9 cellular contexts compared by ENCODE assay signal in genomic region chr15:36883705-36884355, GRCh38.
DNase-seq lines count a peak whose midpoint lies in the region; ATAC-seq, FAIRE-seq and TF ChIP-seq lines count a peak whose summit lies in the region.
"Had no signal": no experiment of that assay in that cellular context is flagged by ENCODE, and none has a peak within 500 bp of the region (broad histone marks: within the 10 kb centered on the region; RNA-seq: fewer than 3 reads in every experiment).

No MANE protein-coding gene starts in this region.

- no peak for FAIRE-seq in small intestine (lab: Jason Lieb, UNC)
- FAIRE-seq: A204.1 had no signal

- peak overlapping the region; percentile 23 for H3K4me3 Mint-ChIP-seq in MCF 10A (ENCODE audit: unreplicated experiment)

- peak; percentile 51 for DNase-seq in NK-92 treated with Interleukin-12 subunit alpha and Interleukin-12 subunit beta, amount 100 ng/mL, for 24 hours (lab: John Stamatoyannopoulos, UW)
- DNase-seq in NK-92 (lab: John Stamatoyannopoulos, UW; ENCODE audit: unreplicated experiment): no peak
- peak; percentile 35 for DNase-seq in NCI-H2029 treated with DMSO at 0.1 percent for 48 hours (lab: John Stamatoyannopoulos, UW)
- DNase-seq in T-helper 9 cell: peak; percentile 21
- DNase-seq in MCF 10A (ENCODE audit: unreplicated experiment): peak; percentile 83
- peak; percentile 78 for DNase-seq in iPS-NIHi11 (ENCODE audit: low spot score)
- DNase-seq in small intestine: peak; percentile 84

- no peak overlapping the region for H3K4me3 ChIP-seq in small intestine (ENCODE audit: low read depth in 1 of 2, low read length in 2 of 2)

- POLR2A ChIA-PET in MCF 10A (lab: Yijun Ruan, JAX): interaction anchor here (0.6 to 1.2 kb wide), 2 partner anchors 217 to 250 kb away, joined by 3 read pairs; no protein-coding TSS in a partner anchor

- no peak overlapping the region for H3K27ac ChIP-seq in small intestine (ENCODE audit: low read depth in 1 of 2, low read length in 1 of 2)

- TF ChIP-seq CTCF in MCF 10A (IDR thresholded peaks at IDR 0.05; ENCODE audit: unreplicated experiment): peak; percentile 85

- H3K27me3 ChIP-seq in small intestine (ENCODE audit: control insufficient read depth in 2 of 2, insufficient read depth in 2 of 2, low read length in 2 of 2): peaks cover 7 to 40% of the 10 kb centered on the region in 2 donors

- CTCF ChIA-PET in MCF 10A (lab: Yijun Ruan, JAX): interaction anchor here (0.5 to 4.1 kb wide), 36 partner anchors 9 to 1770 kb away, joined by 3 to 37 read pairs (median 4); no protein-coding TSS in a partner anchor

- no peaks in the 10 kb centered on the region for H3K9me3 Mint-ChIP-seq in MCF 10A (ENCODE audit: unreplicated experiment)

- intact Hi-C loops in MCF 10A (cut with micrococcal nuclease): loop anchor here (1.0 to 10.0 kb wide), 4 partner anchors 250 to 1369 kb away; no protein-coding TSS in a partner anchor

- peaks cover 0 to 2% of the 10 kb centered on the region in 2 donors for H3K4me1 ChIP-seq in small intestine (ENCODE audit: control insufficient read depth in 2 of 2, insufficient read depth in 1 of 2, low read depth in 1 of 2, low read length in 1 of 2)

- no peaks in the 10 kb centered on the region for H3K36me3 Mint-ChIP-seq in MCF 10A (ENCODE audit: insufficient read depth, unreplicated experiment)

- H3K36me3 ChIP-seq in small intestine (ENCODE audit: control insufficient read depth in 2 of 2, insufficient read depth in 2 of 2, low read length in 2 of 2): no peaks in the 10 kb centered on the region

- ATAC-seq in HG02938 (IDR thresholded peaks at IDR 0.05; ENCODE audit: unreplicated experiment): peak; percentile 80

- peaks cover 66% of the 10 kb centered on the region for H3K27me3 Mint-ChIP-seq in MCF 10A (ENCODE audit: insufficient read depth, unreplicated experiment)

- H3K9me3 ChIP-seq in small intestine (ENCODE audit: control insufficient read depth, low read depth): no peaks in the 10 kb centered on the region

- no peak overlapping the region for H3K27ac Mint-ChIP-seq in MCF 10A (ENCODE audit: low read depth, unreplicated experiment)

- H3K4me1 Mint-ChIP-seq in MCF 10A (ENCODE audit: insufficient read depth, unreplicated experiment): peaks cover 10% of the 10 kb centered on the region

- 6 to 11% (median 8%) methylated on average over 24 of the region's 24 CpGs for WGBS in small intestine, 3 donors

- BruUV-seq in MCF 10A (replicated peaks; lab: Mats Ljungman, UMichigan): no TSS peak
